ENCODE assay signal across 1 cellular context in the genomic region with DNA sequence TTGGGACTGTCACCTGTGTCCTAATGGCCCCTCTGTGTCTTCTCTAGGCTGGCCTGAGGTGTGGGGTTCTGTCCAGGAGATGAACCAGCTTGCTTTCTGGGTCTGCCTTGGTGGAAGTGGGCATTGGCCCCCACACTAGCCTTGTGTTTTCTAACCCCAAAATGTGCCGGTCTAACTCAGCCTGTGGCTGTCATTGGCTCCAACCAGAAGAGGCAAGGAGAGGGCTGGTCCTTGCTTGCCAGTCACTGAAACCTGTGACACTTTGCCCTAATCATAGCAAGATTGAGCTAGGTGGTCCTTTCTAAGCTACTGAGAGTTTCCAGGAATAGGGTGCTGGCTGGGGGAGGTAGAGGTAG.
TF ChIP-seq lines count a peak whose summit lies in the region.

No MANE protein-coding gene starts in this region.

TF ChIP-seq in K562, 482 proteins besides CTCF, POLR2A, EP300 and RAD21 (continued from another document):
- TF ChIP-seq ZHX1 (conservative IDR thresholded peaks at IDR 0.05; ENCODE audit: low read length), result no peak
- TF ChIP-seq NR0B1 (IDR thresholded peaks at IDR 0.05; ENCODE audit: partially characterized antibody), result no peak
- no peak for TF ChIP-seq PHF21A (IDR thresholded peaks at IDR 0.05; ENCODE audit: borderline replicate concordance, low read depth)
